Comparison of ENCODE assay signal across 1 cellular context in the genomic region with DNA sequence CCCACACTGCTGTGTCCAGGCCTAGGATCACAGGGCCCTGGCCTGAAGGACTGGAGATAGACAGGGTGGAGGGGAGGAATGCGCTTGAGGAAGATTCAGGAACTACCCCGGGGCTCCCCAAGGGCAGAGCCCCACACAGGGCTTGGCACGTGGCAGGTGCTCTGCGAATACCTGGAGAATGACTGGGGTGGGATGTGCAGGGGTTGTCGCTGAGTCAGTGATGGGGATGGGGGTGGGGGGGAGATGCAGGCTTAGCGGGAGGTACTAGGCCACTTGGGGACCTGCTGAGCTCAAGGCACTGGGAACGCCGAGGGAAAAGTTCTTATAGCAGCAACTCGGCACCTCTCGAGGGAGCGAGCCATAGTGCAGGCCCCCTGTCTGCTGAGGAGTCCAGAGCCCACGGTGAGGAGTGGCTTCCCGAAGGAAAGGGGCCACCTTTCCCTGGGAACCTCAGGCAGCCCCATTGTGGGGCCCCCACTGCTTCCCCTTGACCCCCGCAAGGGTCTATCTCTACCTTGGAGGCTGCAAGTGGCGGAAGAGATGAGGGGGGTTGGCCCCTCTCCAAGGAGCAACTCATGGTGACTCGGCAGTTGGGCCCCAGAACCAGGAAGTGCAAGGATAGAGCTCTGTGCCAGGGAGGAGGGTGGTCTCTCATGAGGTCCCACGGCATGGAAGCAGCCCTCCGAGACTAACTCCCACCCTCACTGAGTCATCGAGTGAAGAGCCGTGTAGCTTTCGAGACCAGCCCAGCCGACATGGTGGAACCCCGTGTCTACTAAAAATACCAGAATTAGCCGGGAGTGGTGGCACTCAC.
A peak's percentile ranks its signal among the peaks of the same experiment; 100 is the strongest.
TF ChIP-seq lines count a peak whose summit lies in the region.

No MANE protein-coding gene starts in this region.

TF ChIP-seq in endothelial cell of umbilical vein, 7 proteins besides CTCF, POLR2A, EP300 and RAD21:
- TF ChIP-seq FOS (IDR thresholded peaks at IDR 0.05; ENCODE audit: borderline replicate concordance, insufficient read depth, low read length), result peak; percentile 28
- no peak for TF ChIP-seq GATA2 (IDR thresholded peaks at IDR 0.05; ENCODE audit: insufficient read depth, insufficient read length, low read depth, low read length)
- peak; percentile 67 for TF ChIP-seq POLR2AphosphoS5 (IDR thresholded peaks at IDR 0.05; ENCODE audit: insufficient read depth, low read depth, low read length)
TF ChIP-seq in endothelial cell of umbilical vein: peak in this region for 2.
